Comparison of ENCODE assay signal across 1 cellular context in genomic region chr21:25579402-25580016, GRCh38.
TF ChIP-seq lines count a peak whose summit lies in the region.

No MANE protein-coding gene starts in this region.

TF ChIP-seq in GM12878, 131 proteins besides CTCF, POLR2A, EP300 and RAD21 (continues in another document):
- TF ChIP-seq CREM (IDR thresholded peaks at IDR 0.05; ENCODE audit: low read depth) (no peak), NR2C1 (IDR thresholded peaks at IDR 0.05) (no peak), CUX1 (IDR thresholded peaks at IDR 0.05; ENCODE audit: insufficient replicate concordance, low read depth, low read length) (peak; percentile 47), SP1 (IDR thresholded peaks at IDR 0.05; ENCODE audit: low read depth, low read length) (no peak), ZNF622 (IDR thresholded peaks at IDR 0.05) (no peak), DPF2 (IDR thresholded peaks at IDR 0.05) (no peak), STAT3 (IDR thresholded peaks at IDR 0.05; ENCODE audit: low read depth, low read length) (no peak), TARDBP (IDR thresholded peaks at IDR 0.05; ENCODE audit: borderline replicate concordance) (no peak), JUND (IDR thresholded peaks at IDR 0.05; ENCODE audit: low read depth, low read length) (no peak), ZBTB11 (CRISPR knock-in tag; IDR thresholded peaks at IDR 0.05) (peak; percentile 42), YBX1 (IDR thresholded peaks at IDR 0.05) (no peak), MEF2B (IDR thresholded peaks at IDR 0.05; ENCODE audit: partially characterized antibody, poor library complexity, severe bottlenecking) (no peak), SREBF1 (IDR thresholded peaks at IDR 0.05; ENCODE audit: low read length) (no peak), ZNF384 (IDR thresholded peaks at IDR 0.05; ENCODE audit: borderline replicate concordance, low read depth, low read length) (peak; percentile 27; the same call in 1 of the 2 replicates), FOXK2 (IDR thresholded peaks at IDR 0.05) (no peak), JUNB (IDR thresholded peaks at IDR 0.05) (no peak), BCLAF1 (IDR thresholded peaks at IDR 0.05) (no peak), NFIC (IDR thresholded peaks at IDR 0.05; ENCODE audit: low read depth, low read length) (peak; percentile 82), ZSCAN29 (IDR thresholded peaks at IDR 0.05) (no peak), NFXL1 (IDR thresholded peaks at IDR 0.05; ENCODE audit: borderline replicate concordance) (no peak), SKIL (IDR thresholded peaks at IDR 0.05; ENCODE audit: low read depth, poor library complexity, severe bottlenecking) (no peak), FOXM1 (IDR thresholded peaks at IDR 0.05; ENCODE audit: low read depth, low read length) (no peak), PKNOX1 (IDR thresholded peaks at IDR 0.05) (no peak), KDM1A (IDR thresholded peaks at IDR 0.05; ENCODE audit: borderline replicate concordance) (no peak), CREB1 (IDR thresholded peaks at IDR 0.05; ENCODE audit: low read depth) (no peak), RBBP5 (conservative IDR thresholded peaks at IDR 0.05) (no peak), CHD2 (IDR thresholded peaks at IDR 0.05; ENCODE audit: borderline replicate concordance, low read depth, low read length) (no peak), PRDM15 (CRISPR knock-in tag; IDR thresholded peaks at IDR 0.05) (no peak), E2F8 (IDR thresholded peaks at IDR 0.05; ENCODE audit: low read depth, partially characterized antibody) (peak; percentile 39), E4F1 (IDR thresholded peaks at IDR 0.05; ENCODE audit: borderline replicate concordance, partially characterized antibody) (no peak)
